Comparison of ENCODE assay signal across 8 cellular contexts in genomic region chr6:144064831-144065668, GRCh38. TPM values are rescaled to one million over a fixed set of nuclear protein-coding genes. Genes with fewer than 3 reads are reported as not detected.
DNase-seq lines count a peak whose midpoint lies in the region; ATAC-seq and TF ChIP-seq lines count a peak whose summit lies in the region.

No MANE protein-coding gene starts in this region.

- H3K27ac ChIP-seq in WERI-Rb-1 (peak overlapping the region; percentile 94), foreskin keratinocyte (no peak overlapping the region)

- H3K4me3 ChIP-seq in WERI-Rb-1 (ENCODE audit: low read depth, low read length) (peak overlapping the region; percentile 80), skeletal muscle satellite cell (ENCODE audit: low read length) (peak overlapping the region; percentile 69)

- peak overlapping the region; percentile 96 for H3K4me2 ChIP-seq in skeletal muscle satellite cell (ENCODE audit: low read length)

- H3K27me3 ChIP-seq in WERI-Rb-1 (ENCODE audit: insufficient read depth, low read depth, severe bottlenecking) (no peaks in the 10 kb centered on the region), foreskin keratinocyte (peaks cover 85% of the 10 kb centered on the region), skeletal muscle satellite cell (ENCODE audit: control insufficient read depth, insufficient read depth, low read length) (peaks cover 70% of the 10 kb centered on the region)

- H3K4me1 ChIP-seq in foreskin keratinocyte (no peaks in the 10 kb centered on the region), skeletal muscle satellite cell (ENCODE audit: control insufficient read depth, insufficient read depth, low read length) (no peaks in the 10 kb centered on the region)

- POLR2A ChIA-PET in HEK293T (lab: Yijun Ruan, JAX), result interaction anchor here (0.9 to 2.0 kb wide), 2 partner anchors 13 to 20 kb away, joined by 3 to 4 read pairs; no protein-coding TSS in a partner anchor

- CTCF ChIA-PET in HEK293T (lab: Yijun Ruan, JAX), result interaction anchor here (0.6 kb wide), 2 partner anchors 10 to 956 kb away, joined by 3 read pairs; no protein-coding TSS in a partner anchor

- H3K9ac ChIP-seq in skeletal muscle satellite cell (ENCODE audit: low read depth, low read length), result no peak overlapping the region

- no peak for TF ChIP-seq CTCF in WERI-Rb-1 (IDR thresholded peaks at IDR 0.05; ENCODE audit: low read depth, low read length)
- TF ChIP-seq CTCF in foreskin keratinocyte (conservative IDR thresholded peaks at IDR 0.05), result no peak

- ATAC-seq in foreskin keratinocyte (peak; percentile 2), HG03280 (IDR thresholded peaks at IDR 0.05; ENCODE audit: unreplicated experiment) (no peak), GM21360 (IDR thresholded peaks at IDR 0.05; ENCODE audit: unreplicated experiment) (no peak)

- no peaks in the 10 kb centered on the region for H3K9me3 ChIP-seq in WERI-Rb-1 (ENCODE audit: severe bottlenecking)
- no peaks in the 10 kb centered on the region for H3K9me3 ChIP-seq in skeletal muscle satellite cell (replicated peaks; ENCODE audit: low read length)

- peak; percentile 41 for DNase-seq in DMS153 treated with DMSO at 0.1 percent for 48 hours (lab: John Stamatoyannopoulos, UW; ENCODE audit: unreplicated experiment)
- DNase-seq in HEK293T (ENCODE audit: extremely low spot score), result no peak
- DNase-seq in WERI-Rb-1, result peak; percentile 70
- DNase-seq in foreskin keratinocyte, result no peak
- no peak for DNase-seq in NCI-H2081 treated with DMSO at 0.1 percent for 48 hours (lab: John Stamatoyannopoulos, UW)

- H3K36me3 ChIP-seq in WERI-Rb-1, result no peaks in the 10 kb centered on the region
- no peaks in the 10 kb centered on the region for H3K36me3 ChIP-seq in skeletal muscle satellite cell (ENCODE audit: insufficient read depth, low read length)

TF ChIP-seq in HEK293T, 16 proteins besides CTCF, POLR2A, EP300 and RAD21:
- TF ChIP-seq L3MBTL2 (conservative IDR thresholded peaks at IDR 0.05) (peak; percentile 26), TARDBP (IDR thresholded peaks at IDR 0.05) (no peak)

RNA-seq across cellular contexts. Expression of gene SF3B5, which starts 30.3 kb away (rescaled TPM):
- 161 and 165 TPM in 2 replicates for total RNA-seq in foreskin keratinocyte
- polyA plus RNA-seq in foreskin keratinocyte, result 250 and 269 TPM in 2 replicates
- total RNA-seq in skeletal muscle satellite cell (2012; rRNA removed), result 160 and 210 TPM in 2 replicates

RNA-seq across cellular contexts. Expression of gene PLAGL1, which starts 57.0 kb away (rescaled TPM):
- total RNA-seq in foreskin keratinocyte, result 8.8 and 9.9 TPM in 2 replicates
- 5.0 TPM in 2 replicates for polyA plus RNA-seq in foreskin keratinocyte
- 17.2 and 26.9 TPM in 2 replicates for total RNA-seq in skeletal muscle satellite cell (2012; rRNA removed)

Comparison
In these comparisons a context has a peak if more than half of its experiments do, and no peak if none do; other contexts are left out.
1. DNase-seq: peak in DMS153 treated with DMSO at 0.1 percent for 48 hours (single experiment) and WERI-Rb-1 (single experiment); none in HEK293T (single experiment), foreskin keratinocyte (0 of 2) and NCI-H2081 treated with DMSO at 0.1 percent for 48 hours (single experiment).